In genomic region chr4:187996502-187997177, GRCh38 we compare ENCODE assay signal across 1 cellular context.
TF ChIP-seq lines count a peak whose summit lies in the region.

No MANE protein-coding gene starts in this region.

TF ChIP-seq in WTC11, 78 proteins besides CTCF, POLR2A, EP300 and RAD21 (continued from another document):
- TF ChIP-seq RORB (CRISPR knock-in tag; IDR thresholded peaks at IDR 0.05) (no peak), SMAD4 (CRISPR knock-in tag; IDR thresholded peaks at IDR 0.05) (no peak), GABPB1 (CRISPR knock-in tag; IDR thresholded peaks at IDR 0.05) (no peak), CBFB (CRISPR knock-in tag; IDR thresholded peaks at IDR 0.05; ENCODE audit: low read depth) (no peak), RELA (CRISPR knock-in tag; IDR thresholded peaks at IDR 0.05; ENCODE audit: borderline replicate concordance) (no peak), NFATC4 (CRISPR knock-in tag; IDR thresholded peaks at IDR 0.05) (no peak), E2F5 (CRISPR knock-in tag; IDR thresholded peaks at IDR 0.05) (peak; percentile 69; the same call in 1 of the 2 replicates), JAZF1 (CRISPR knock-in tag; IDR thresholded peaks at IDR 0.05) (no peak), ZNF671 (CRISPR knock-in tag; IDR thresholded peaks at IDR 0.05) (no peak), E2F1 (CRISPR knock-in tag; IDR thresholded peaks at IDR 0.05) (no peak), ZBTB43 (CRISPR knock-in tag; IDR thresholded peaks at IDR 0.05) (no peak), ARID4B (CRISPR knock-in tag; IDR thresholded peaks at IDR 0.05; ENCODE audit: borderline replicate concordance) (0 out of 2 replicates have a peak, but pooled peaks have one; percentile 32), IRF2 (CRISPR knock-in tag; IDR thresholded peaks at IDR 0.05; ENCODE audit: borderline replicate concordance, low read depth) (no peak), ZNF219 (CRISPR knock-in tag; IDR thresholded peaks at IDR 0.05; ENCODE audit: borderline replicate concordance) (no peak), GTF2I (CRISPR knock-in tag; conservative IDR thresholded peaks at IDR 0.05) (no peak; the same call in 1 of the 2 replicates)
- TF ChIP-seq, protein P1, sequence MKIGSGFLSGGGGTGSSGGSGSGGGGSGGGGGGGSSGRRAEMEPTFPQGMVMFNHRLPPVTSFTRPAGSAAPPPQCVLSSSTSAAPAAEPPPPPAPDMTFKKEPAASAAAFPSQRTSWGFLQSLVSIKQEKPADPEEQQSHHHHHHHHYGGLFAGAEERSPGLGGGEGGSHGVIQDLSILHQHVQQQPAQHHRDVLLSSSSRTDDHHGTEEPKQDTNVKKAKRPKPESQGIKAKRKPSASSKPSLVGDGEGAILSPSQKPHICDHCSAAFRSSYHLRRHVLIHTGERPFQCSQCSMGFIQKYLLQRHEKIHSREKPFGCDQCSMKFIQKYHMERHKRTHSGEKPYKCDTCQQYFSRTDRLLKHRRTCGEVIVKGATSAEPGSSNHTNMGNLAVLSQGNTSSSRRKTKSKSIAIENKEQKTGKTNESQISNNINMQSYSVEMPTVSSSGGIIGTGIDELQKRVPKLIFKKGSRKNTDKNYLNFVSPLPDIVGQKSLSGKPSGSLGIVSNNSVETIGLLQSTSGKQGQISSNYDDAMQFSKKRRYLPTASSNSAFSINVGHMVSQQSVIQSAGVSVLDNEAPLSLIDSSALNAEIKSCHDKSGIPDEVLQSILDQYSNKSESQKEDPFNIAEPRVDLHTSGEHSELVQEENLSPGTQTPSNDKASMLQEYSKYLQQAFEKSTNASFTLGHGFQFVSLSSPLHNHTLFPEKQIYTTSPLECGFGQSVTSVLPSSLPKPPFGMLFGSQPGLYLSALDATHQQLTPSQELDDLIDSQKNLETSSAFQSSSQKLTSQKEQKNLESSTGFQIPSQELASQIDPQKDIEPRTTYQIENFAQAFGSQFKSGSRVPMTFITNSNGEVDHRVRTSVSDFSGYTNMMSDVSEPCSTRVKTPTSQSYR (CRISPR knock-in tag; IDR thresholded peaks at IDR 0.05) = no peak
- TF ChIP-seq, protein P2, sequence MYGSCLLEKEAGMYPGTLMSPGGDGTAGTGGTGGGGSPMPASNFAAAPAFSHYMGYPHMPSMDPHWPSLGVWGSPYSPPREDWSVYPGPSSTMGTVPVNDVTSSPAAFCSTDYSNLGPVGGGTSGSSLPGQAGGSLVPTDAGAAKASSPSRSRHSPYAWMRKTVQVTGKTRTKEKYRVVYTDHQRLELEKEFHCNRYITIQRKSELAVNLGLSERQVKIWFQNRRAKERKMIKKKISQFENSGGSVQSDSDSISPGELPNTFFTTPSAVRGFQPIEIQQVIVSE (CRISPR knock-in tag; IDR thresholded peaks at IDR 0.05; ENCODE audit: borderline replicate concordance) = no peak
- TF ChIP-seq, protein P3, sequence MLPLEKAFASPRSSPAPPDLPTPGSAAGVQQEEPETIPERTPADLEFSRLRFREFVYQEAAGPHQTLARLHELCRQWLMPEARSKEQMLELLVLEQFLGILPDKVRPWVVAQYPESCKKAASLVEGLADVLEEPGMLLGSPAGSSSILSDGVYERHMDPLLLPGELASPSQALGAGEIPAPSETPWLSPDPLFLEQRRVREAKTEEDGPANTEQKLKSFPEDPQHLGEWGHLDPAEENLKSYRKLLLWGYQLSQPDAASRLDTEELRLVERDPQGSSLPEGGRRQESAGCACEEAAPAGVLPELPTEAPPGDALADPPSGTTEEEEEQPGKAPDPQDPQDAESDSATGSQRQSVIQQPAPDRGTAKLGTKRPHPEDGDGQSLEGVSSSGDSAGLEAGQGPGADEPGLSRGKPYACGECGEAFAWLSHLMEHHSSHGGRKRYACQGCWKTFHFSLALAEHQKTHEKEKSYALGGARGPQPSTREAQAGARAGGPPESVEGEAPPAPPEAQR (CRISPR knock-in tag; IDR thresholded peaks at IDR 0.05) = no peak
